ENCODE assay signal across 11 cellular contexts in genomic region chr2:225008179-225008829, GRCh38. TPM values are rescaled to one million over a fixed set of nuclear protein-coding genes. Genes with fewer than 3 reads are reported as not detected.
DNase-seq lines count a peak whose midpoint lies in the region; ATAC-seq, FAIRE-seq and TF ChIP-seq lines count a peak whose summit lies in the region.
"Had no signal": no experiment of that assay in that cellular context is flagged by ENCODE, and none has a peak within 500 bp of the region (broad histone marks: within the 10 kb centered on the region; RNA-seq: fewer than 3 reads in every experiment).

No MANE protein-coding gene starts in this region.

- no TSS peak for BruUV-seq in GM12878 (replicated peaks; lab: Mats Ljungman, UMichigan)
- BruUV-seq in mammary epithelial cell (replicated peaks; lab: Mats Ljungman, UMichigan) = no TSS peak

- dilution Hi-C loops in mammary epithelial cell (cut with HindIII; ENCODE audit: low sequenced_read_pairs) = no loop called here

- POLR2A ChIA-PET in GM12878 (lab: Charles Lee) = interaction anchor here (0.6 to 2.9 kb wide), 2 partner anchors 30 to 649 kb away, joined by 5 to 8 read pairs; no protein-coding TSS in a partner anchor

- H3K9me3 ChIP-seq in GM12878 (replicated peaks; ENCODE audit: control insufficient read depth, insufficient read depth, low read length) (no peaks in the 10 kb centered on the region), mammary epithelial cell (replicated peaks; ENCODE audit: insufficient read depth, low read length) (no peaks in the 10 kb centered on the region)

- intact Hi-C loops in GM12878 (cut with micrococcal nuclease; ENCODE audit: unreplicated experiment) = loop anchor here (1.0 to 10.0 kb wide), 3 partner anchors 33 to 651 kb away; no protein-coding TSS in a partner anchor
- intact Hi-C loops in mammary epithelial cell (cut with micrococcal nuclease) = loop anchor here (10.0 kb wide), 2 partner anchors 266 to 424 kb away; partner anchors contain the start of gene CUL3

- no peak overlapping the region for H3K9ac ChIP-seq in GM12878 (ENCODE audit: control insufficient read depth, insufficient read depth, low read length)
- no peak overlapping the region for H3K9ac ChIP-seq in mammary epithelial cell (ENCODE audit: insufficient read depth, low read length)

- H3K4me2 ChIP-seq in GM12878 (ENCODE audit: control insufficient read depth, insufficient read depth) (peak overlapping the region; percentile 52), mammary epithelial cell (ENCODE audit: insufficient read depth, low read depth, low read length) (no peak overlapping the region)

- DNase-seq in GM12878 (ENCODE audit: low read depth, low spot score) (no peak), mammary epithelial cell (no peak), SW 1271 (lab: John Stamatoyannopoulos, UW) (no peak), 8988T (no peak), retina (no peak)
- DNase-seq: NCI-H345 had no signal

- in situ Hi-C loops in GM12878 (cut with MboI) (loop anchor here (10.0 to 25.0 kb wide), 2 partner anchors 646 to 656 kb away; no protein-coding TSS in a partner anchor), mammary epithelial cell (cut with MboI; ENCODE audit: low sequenced_read_pairs in 2 of 2) (loop anchor here (10.0 to 25.0 kb wide), 2 partner anchors 196 to 656 kb away; no protein-coding TSS in a partner anchor)

- peaks cover 68% of the 10 kb centered on the region for H3K79me2 ChIP-seq in GM12878 (ENCODE audit: control insufficient read depth, insufficient read depth, low read length)
- H3K79me2 ChIP-seq in mammary epithelial cell (ENCODE audit: insufficient read depth, low read length) = no peaks in the 10 kb centered on the region

- no peak overlapping the region for H3K4me3 ChIP-seq in GM12878
- no peak overlapping the region for H3K4me3 ChIP-seq in mammary epithelial cell (replicated peaks in 1 of 3; ENCODE audit: insufficient read depth in 1 of 3, low read depth in 2 of 3, low read length in 3 of 3)

- H4K20me1 ChIP-seq in GM12878 (ENCODE audit: control insufficient read depth, insufficient read depth) (no peaks in the 10 kb centered on the region), mammary epithelial cell (ENCODE audit: insufficient read depth, low read length) (no peaks in the 10 kb centered on the region)

- CTCF ChIA-PET in GM12878 (lab: Yijun Ruan, JAX) = interaction anchor here (0.5 to 2.0 kb wide), 15 partner anchors 9 to 653 kb away, joined by 3 to 5 read pairs (median 4); no protein-coding TSS in a partner anchor
- CTCF ChIA-PET in mammary epithelial cell (lab: Charles Lee; ENCODE audit: low non-redundant PET) = no interaction called here

- SMC1A ChIA-PET in GM12878 (lab: Charles Lee; ENCODE audit: uncharacterized antibody, unreplicated experiment) = interaction anchor here (0.7 to 6.7 kb wide), 12 partner anchors 12 to 220 kb away, joined by 3 to 53 read pairs (median 3); no protein-coding TSS in a partner anchor

- H3K27me3 ChIP-seq in GM12878 (replicated peaks in 1 of 2; ENCODE audit: control insufficient read depth in 2 of 2, insufficient read depth in 2 of 2, low read length in 1 of 2) = no peaks in the 10 kb centered on the region
- H3K27me3 ChIP-seq in mammary epithelial cell (ENCODE audit: insufficient read depth, low read length) = no peaks in the 10 kb centered on the region

- H2AFZ ChIP-seq in GM12878 (ENCODE audit: control insufficient read depth, low read depth, low read length) = no peak overlapping the region
- no peak overlapping the region for H2AFZ ChIP-seq in mammary epithelial cell (ENCODE audit: low read depth, low read length)

- no peak for TF ChIP-seq POLR2A in GM12878 (IDR thresholded peaks at IDR 0.05; ENCODE audit: low read depth, low read length)

- RAD21 ChIA-PET in GM12878 (lab: Charles Lee; ENCODE audit: unreplicated experiment) = interaction anchor here (0.6 to 1.5 kb wide), 6 partner anchors 9 to 114 kb away, joined by 3 to 5 read pairs (median 3); no protein-coding TSS in a partner anchor

- FAIRE-seq in GM12878 (lab: Jason Lieb, UNC) = peak; percentile 77
- FAIRE-seq: frontal cortex had no signal

- H3K4me1 ChIP-seq in GM12878 (ENCODE audit: control insufficient read depth, insufficient read depth, low read length) (peaks cover 24% of the 10 kb centered on the region), mammary epithelial cell (ENCODE audit: insufficient read depth, low read length) (peaks cover 32% of the 10 kb centered on the region)

- peak; percentile 51 to 76; a peak in 2 of 4 replicates for TF ChIP-seq EP300 in GM12878 (IDR thresholded peaks at IDR 0.05; ENCODE audit: borderline replicate concordance in 1 of 2, control insufficient read depth in 1 of 2, low read depth in 2 of 2, low read length in 2 of 2)

- peak overlapping the region; percentile 65 for H3K27ac ChIP-seq in GM12878 (ENCODE audit: control insufficient read depth, insufficient read depth)
- no peak overlapping the region for H3K27ac ChIP-seq in mammary epithelial cell (ENCODE audit: insufficient read depth, low read depth, low read length)
- H3K27ac ChIP-seq: WERI-Rb-1 had no signal

- 53% methylated on average over 2 of the region's 2 CpGs for WGBS in GM12878 (ENCODE audit: insufficient coverage, insufficient replicate concordance, low lambda C conversion rate, missing lambda C conversion rate)
- 100% methylated on average over 2 of the region's 2 CpGs for WGBS in mammary epithelial cell (ENCODE audit: low coverage, missing lambda C conversion rate)

- TF ChIP-seq CTCF in GM12878 (IDR thresholded peaks at IDR 0.05 in 2 of 3, conservative IDR thresholded peaks at IDR 0.05 in 1 of 3; ENCODE audit: control insufficient read depth in 2 of 3, extremely low read depth in 1 of 3, insufficient read depth in 1 of 3, low read depth in 3 of 3, low read length in 3 of 3) (no peak), mammary epithelial cell (conservative IDR thresholded peaks at IDR 0.05 in 1 of 2, IDR thresholded peaks at IDR 0.05 in 1 of 2; ENCODE audit: extremely low read depth in 1 of 2, insufficient read depth in 1 of 2, low read depth in 1 of 2, low read length in 2 of 2) (no peak)

- peak; percentile 79 for ATAC-seq in GM18502 (IDR thresholded peaks at IDR 0.05; ENCODE audit: poor library complexity, unreplicated experiment)
- peak; percentile 72 for ATAC-seq in GM21529 (IDR thresholded peaks at IDR 0.05; ENCODE audit: unreplicated experiment)
- ATAC-seq in HG03439 (IDR thresholded peaks at IDR 0.05; ENCODE audit: unreplicated experiment) = peak; percentile 52
- ATAC-seq in GM12878 = peak; percentile 75

- no peak for TF ChIP-seq RAD21 in GM12878 (IDR thresholded peaks at IDR 0.05; ENCODE audit: insufficient read depth, low read depth, low read length)

- H3K36me3 ChIP-seq in GM12878 (ENCODE audit: control insufficient read depth in 2 of 2, insufficient read depth in 2 of 2, low read length in 1 of 2) (no peaks in the 10 kb centered on the region; a peak in 1 of 4 replicates), mammary epithelial cell (ENCODE audit: insufficient read depth, low read length) (no peaks in the 10 kb centered on the region)
- H3K36me3 ChIP-seq: WERI-Rb-1 had no signal

TF ChIP-seq in GM12878, 131 proteins besides CTCF, POLR2A, EP300 and RAD21 (continues in another document):
- TF ChIP-seq MYB (IDR thresholded peaks at IDR 0.05; ENCODE audit: borderline replicate concordance, low read depth, low read length) = peak; percentile 73
- no peak for TF ChIP-seq USF2 (IDR thresholded peaks at IDR 0.05; ENCODE audit: borderline replicate concordance, low read depth, low read length)
- TF ChIP-seq SREBF2 (IDR thresholded peaks at IDR 0.05; ENCODE audit: low read length) = no peak
- TF ChIP-seq SIN3A (IDR thresholded peaks at IDR 0.05; ENCODE audit: low read depth, low read length) = no peak
- peak; percentile 57 for TF ChIP-seq JUNB (IDR thresholded peaks at IDR 0.05)
- TF ChIP-seq ASH2L (IDR thresholded peaks at IDR 0.05; ENCODE audit: borderline replicate concordance, low read depth) = no peak
- TF ChIP-seq RUNX3 (IDR thresholded peaks at IDR 0.05; ENCODE audit: low read length) = peak; percentile 67
- peak; percentile 70 for TF ChIP-seq IRF4 (IDR thresholded peaks at IDR 0.05; ENCODE audit: low read depth, low read length)

RNA-seq across cellular contexts. Expression of gene DOCK10, which starts 34.0 kb away (rescaled TPM):
- total RNA-seq in GM12878 (2013; cell fraction: nucleolus; rRNA removed) = 386 and 419 TPM in 2 replicates
- 91.7 and 97.4 TPM in 2 replicates for total RNA-seq in GM12878 (2014; rRNA removed)
- 104 and 105 TPM in 2 replicates for total RNA-seq in GM12878 (2014; rRNA removed; fragmentation: Illumina TruSeq; extraction: Trizol)
- 81.5 and 90.8 TPM in 2 replicates for total RNA-seq in GM12878 (2021)
- polyA plus RNA-seq in GM12878 (2011; ENCODE audit: low read depth) = 21.0 TPM
- polyA plus RNA-seq in GM12878 (2011; rRNA removed) = 120 and 130 TPM in 2 replicates
- 58.3 and 79.4 TPM in 2 replicates for polyA plus RNA-seq in GM12878 (2011; cell fraction: cytosol; rRNA removed)
- polyA plus RNA-seq in GM12878 (2011; cell fraction: nucleus; rRNA removed) = 189 and 242 TPM in 2 replicates
- 32.8 and 44.7 TPM in 2 replicates for polyA plus RNA-seq in GM12878 (2012)
- 81.5 and 109 TPM in 2 replicates for polyA plus RNA-seq in GM12878 (2014; fragmentation: Illumina TruSeq; extraction: Trizol)
- 10 to 100 TPM; 16.9 to 17.8 TPM for polyA plus RNA-seq in GM12878 (2014; fragmentation: Nextera tagmentation; extraction: Ambion mirVana)
- 73.2 and 80.1 TPM in 2 replicates for polyA plus RNA-seq in GM12878 (2014; rRNA removed)
- 10 to 100 TPM; 31.0 to 37.5 TPM for polyA plus RNA-seq in GM12878 (2016; fragmentation: Nextera tagmentation; extraction: Ambion mirVana)
- 237 and 253 TPM in 2 replicates for polyA minus RNA-seq in GM12878 (2011; rRNA and poly(A)+ RNA removed)
- 44.0 and 57.5 TPM in 2 replicates for polyA minus RNA-seq in GM12878 (2011; cell fraction: cytosol; rRNA and poly(A)+ RNA removed)
- polyA minus RNA-seq in GM12878 (2011; cell fraction: nucleus; rRNA and poly(A)+ RNA removed) = 159 and 286 TPM in 2 replicates
- total RNA-seq in mammary epithelial cell = 1 to 10 TPM in 1 of 2 donors, under 1 TPM in 1; 0.50 to 5.1 TPM
- 5.1 TPM for polyA plus RNA-seq in mammary epithelial cell
- 32.4 TPM for polyA minus RNA-seq in mammary epithelial cell

Comparison
In these comparisons a context has a peak if more than half of its experiments do, and no peak if none do; other contexts are left out.
1. RNA of gene DOCK10, which starts 34.0 kb away (total RNA-seq): 81.5 to 419 TPM in GM12878; 0.50 to 5.1 TPM in mammary epithelial cell; every median in the first group is over 10 times any median in the second.
2. Peak in every context shown above with its lines, with median percentiles within 50 percentile points of each other: ATAC-seq.